ENCODE assay signal across 17 cellular contexts in the genomic region with DNA sequence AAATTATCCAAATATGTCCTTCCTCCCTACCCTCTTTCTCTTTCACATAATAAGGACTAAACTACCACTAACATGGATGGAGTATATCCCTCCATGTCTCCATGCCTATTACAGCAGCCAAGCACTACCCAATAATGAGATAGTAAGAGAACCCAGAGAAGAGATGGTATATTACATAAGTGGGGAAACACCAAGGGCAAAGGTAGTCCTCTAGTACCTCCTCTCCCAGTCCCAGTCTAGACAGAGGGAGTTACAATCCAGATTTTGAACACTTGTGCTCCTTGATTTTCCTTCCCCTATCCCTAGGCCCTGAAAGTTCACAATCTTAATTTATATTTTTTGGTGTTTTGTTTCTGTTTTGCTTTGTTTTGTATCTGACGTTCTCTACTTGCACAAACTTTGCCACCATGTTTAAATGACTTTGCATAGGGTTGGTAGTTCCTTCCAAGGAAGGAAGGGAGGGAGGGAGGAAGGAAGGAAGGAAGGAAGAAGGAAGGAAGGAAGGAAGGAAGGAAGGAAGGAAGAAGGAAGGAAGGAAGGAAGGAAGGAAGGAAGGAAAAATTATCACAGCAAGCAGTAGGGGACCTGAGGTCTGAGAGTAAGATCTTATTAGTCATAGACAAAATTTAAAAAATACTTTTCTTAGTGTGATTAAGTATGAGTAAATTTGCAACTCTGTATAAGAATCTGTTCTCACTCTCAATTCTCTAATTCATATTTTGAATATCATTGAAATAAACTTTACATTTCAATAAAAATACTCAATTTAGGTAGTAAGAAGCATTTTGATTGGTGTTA.
"Had no signal": no experiment of that assay in that cellular context is flagged by ENCODE, and none has a peak within 500 bp of the region (broad histone marks: within the 10 kb centered on the region; RNA-seq: fewer than 3 reads in every experiment).

No MANE protein-coding gene starts in this region.

- H3K4me2 ChIP-seq: neural progenitor cell had no signal

- H3K4me3 Mint-ChIP-seq: effector memory CD8-positive, alpha-beta T cell; mesothelial cell of epicardium; neural progenitor cell had no signal

- ATAC-seq: effector memory CD8-positive, alpha-beta T cell; gastrocnemius medialis; heart right ventricle; left colon; pancreas; sciatic nerve had no signal

- H3K27me3 Mint-ChIP-seq: effector memory CD8-positive, alpha-beta T cell had no signal

- H3K27ac ChIP-seq: gastrocnemius medialis, heart right ventricle, neural progenitor cell, pancreas, spleen, tibial artery had no signal

- H3K9ac ChIP-seq: neural progenitor cell had no signal

- H3K4me1 ChIP-seq: gastrocnemius medialis, neural progenitor cell, pancreas, tibial artery had no signal

- H3K9me3 ChIP-seq: gastrocnemius medialis, pancreas, spleen, tibial artery had no signal

- H3K4me3 ChIP-seq: gastrocnemius medialis, heart right ventricle, lung, neural progenitor cell, pancreas, spleen, tibial artery had no signal

- H3K27ac Mint-ChIP-seq: mesothelial cell of epicardium, neural progenitor cell had no signal

- H3K27me3 ChIP-seq: gastrocnemius medialis, heart right ventricle, neural progenitor cell, pancreas, spleen, tibial artery had no signal

- FAIRE-seq: astrocyte, bronchial epithelial cell, islet of Langerhans, pancreas, urothelium cell line had no signal

- H3K9me3 Mint-ChIP-seq: effector memory CD8-positive, alpha-beta T cell; mesothelial cell of epicardium; neural progenitor cell had no signal

- H3K36me3 ChIP-seq: gastrocnemius medialis, heart right ventricle, neural progenitor cell, pancreas, spleen, tibial artery had no signal

- H3K4me1 Mint-ChIP-seq: neural progenitor cell had no signal

- H3K36me3 Mint-ChIP-seq: mesothelial cell of epicardium, neural progenitor cell had no signal

- DNase-seq: dermis blood vessel endothelial cell; effector memory CD8-positive, alpha-beta T cell; gastrocnemius medialis; heart right ventricle; left colon; pancreas; spleen; T-helper 9 cell; tibial artery had no signal
